9 cellular contexts compared by ENCODE assay signal in genomic region chr1:107748529-107748928, GRCh38.
DNase-seq lines count a peak whose midpoint lies in the region; ATAC-seq, FAIRE-seq and TF ChIP-seq lines count a peak whose summit lies in the region.
"Had no signal": no experiment of that assay in that cellular context is flagged by ENCODE, and none has a peak within 500 bp of the region (broad histone marks: within the 10 kb centered on the region; RNA-seq: fewer than 3 reads in every experiment).

No MANE protein-coding gene starts in this region.

- no peak overlapping the region for H3K4me3 ChIP-seq in A549
- no peak overlapping the region for H3K4me3 ChIP-seq in HEK293 (ENCODE audit: low read depth, low read length)
- no peak overlapping the region for H3K4me3 ChIP-seq in foreskin fibroblast (ENCODE audit: low read depth in 1 of 2, low read length in 2 of 2)

- no peak overlapping the region for H3K4me3 Mint-ChIP-seq in CD4-positive, alpha-beta T cell
- H3K4me3 Mint-ChIP-seq: effector memory CD8-positive, alpha-beta T cell had no signal

- H3K4me1 Mint-ChIP-seq in CD4-positive, alpha-beta T cell (ENCODE audit: low read depth): no peaks in the 10 kb centered on the region

- H3K27ac ChIP-seq in A549: no peak overlapping the region
- H3K27ac ChIP-seq in HEK293 (ENCODE audit: extremely low read depth, low read depth, low read length): no peak overlapping the region
- H3K27ac ChIP-seq in RWPE1: no peak overlapping the region
- no peak overlapping the region for H3K27ac ChIP-seq in CD4-positive, alpha-beta T cell (ENCODE audit: low read depth, low read length)

- H3K4me1 ChIP-seq in A549 (peaks cover 5% of the 10 kb centered on the region; the same call in 1 of the 3 replicates), HEK293 (ENCODE audit: control insufficient read depth, insufficient read depth, low read length) (no peaks in the 10 kb centered on the region)

- no peaks in the 10 kb centered on the region for H3K27me3 Mint-ChIP-seq in CD4-positive, alpha-beta T cell
- H3K27me3 Mint-ChIP-seq: effector memory CD8-positive, alpha-beta T cell had no signal

- WGBS in A549 (ENCODE audit: missing lambda C conversion rate): 2% methylated on average over 2 of the region's 2 CpGs

- intact Hi-C loops in CD4-positive, alpha-beta T cell (cut with DNase I, micrococcal nuclease): no loop called here

- H3K4me2 ChIP-seq in A549: no peak overlapping the region

- POLR2A ChIA-PET in A549 (lab: Yijun Ruan, JAX) (interaction anchor here (0.6 kb wide), 1 partner anchor 606 kb away, joined by 3 read pairs; no protein-coding TSS in a partner anchor), HEK293 (lab: Yijun Ruan, JAX) (no interaction called here), RWPE1 (lab: Yijun Ruan, JAX; ENCODE audit: low non-redundant PET) (no interaction called here)
- POLR2A ChIA-PET in CD4-positive, alpha-beta T cell (lab: Charles Lee): no interaction called here

- no peaks in the 10 kb centered on the region for H3K9me3 Mint-ChIP-seq in CD4-positive, alpha-beta T cell
- H3K9me3 Mint-ChIP-seq: effector memory CD8-positive, alpha-beta T cell had no signal

- no peaks in the 10 kb centered on the region for H3K27me3 ChIP-seq in CD4-positive, alpha-beta T cell (ENCODE audit: control insufficient read depth, insufficient read depth, low read length)

- FAIRE-seq in A549 (lab: Jason Lieb, UNC): no peak

- ATAC-seq in A549 (peak; percentile 62 to 68; a peak in 5 of 6 replicates), GM21825 (IDR thresholded peaks at IDR 0.05; ENCODE audit: unreplicated experiment) (no peak)
- no peak for ATAC-seq in CD4-positive, alpha-beta T cell (ENCODE audit: poor library complexity)
- ATAC-seq: effector memory CD8-positive, alpha-beta T cell had no signal

- no peak for TF ChIP-seq EP300 in A549 (IDR thresholded peaks at IDR 0.05)

- TF ChIP-seq RAD21 in A549 (conservative IDR thresholded peaks at IDR 0.05 in 1 of 2, IDR thresholded peaks at IDR 0.05 in 1 of 2): peak; percentile 61 to 76

- H3K36me3 Mint-ChIP-seq in CD4-positive, alpha-beta T cell (ENCODE audit: low read depth): peaks cover 4% of the 10 kb centered on the region

- CTCF ChIA-PET in A549 (lab: Yijun Ruan, JAX): interaction anchor here (0.6 to 1.0 kb wide), 7 partner anchors 9 to 471 kb away, joined by 3 to 9 read pairs (median 4); no protein-coding TSS in a partner anchor
- CTCF ChIA-PET in HEK293 (lab: Yijun Ruan, JAX): interaction anchor here (0.5 to 7.2 kb wide), 19 partner anchors 19 to 475 kb away, joined by 3 to 76 read pairs (median 4); no protein-coding TSS in a partner anchor
- CTCF ChIA-PET in RWPE1 (lab: Yijun Ruan, JAX): interaction anchor here (0.6 to 1.5 kb wide), 11 partner anchors 9 to 1571 kb away, joined by 3 to 11 read pairs (median 3); no protein-coding TSS in a partner anchor
- CTCF ChIA-PET in CD4-positive, alpha-beta T cell (lab: Charles Lee): no interaction called here

- H3K9me3 ChIP-seq in A549 (no peaks in the 10 kb centered on the region), HEK293 (ENCODE audit: control insufficient read depth, insufficient read depth, low read depth, low read length) (no peaks in the 10 kb centered on the region)
- H3K9me3 ChIP-seq in CD4-positive, alpha-beta T cell (ENCODE audit: control insufficient read depth, low read length): no peaks in the 10 kb centered on the region

- DNase-seq in A549 (ENCODE audit: low read depth in 1 of 2, low spot score in 1 of 2): peak; percentile 3 to 33
- peak; percentile 20 for DNase-seq in RWPE1 (ENCODE audit: low spot score)
- peak; percentile 3 to 38 for DNase-seq in foreskin fibroblast
- no peak for DNase-seq in activated CD4-positive, alpha-beta T cell treated with anti-CD3 and anti-CD28 coated beads for 4 hours
- no peak for DNase-seq in dermis blood vessel endothelial cell
- DNase-seq in CD4-positive, alpha-beta T cell: no peak
- DNase-seq: effector memory CD8-positive, alpha-beta T cell had no signal

- H3K27ac Mint-ChIP-seq in CD4-positive, alpha-beta T cell: no peak overlapping the region
- H3K27ac Mint-ChIP-seq: effector memory CD8-positive, alpha-beta T cell had no signal

- no peaks in the 10 kb centered on the region for H3K36me3 ChIP-seq in HEK293 (ENCODE audit: control insufficient read depth in 2 of 2, insufficient read depth in 1 of 2, low read length in 2 of 2)

- peak; percentile 58 for TF ChIP-seq CTCF in A549 (IDR thresholded peaks at IDR 0.05)
- TF ChIP-seq CTCF in HEK293 (tag by site-specific recombination; IDR thresholded peaks at IDR 0.05): no peak
- peak; percentile 33 for TF ChIP-seq CTCF in RWPE1 (conservative IDR thresholded peaks at IDR 0.05; ENCODE audit: low read depth)
- TF ChIP-seq CTCF in foreskin fibroblast (IDR thresholded peaks at IDR 0.05; ENCODE audit: low read depth, low read length): peak; percentile 13
- TF ChIP-seq CTCF in CD4-positive, alpha-beta T cell (IDR thresholded peaks at IDR 0.05): no peak

- TF ChIP-seq POLR2A in A549 (IDR thresholded peaks at IDR 0.05; ENCODE audit: low read length): no peak

TF ChIP-seq in A549, 52 proteins besides CTCF, POLR2A, EP300 and RAD21:
- peak; percentile 59; the same call in 2 of the 3 replicates for TF ChIP-seq SMC3 (IDR thresholded peaks at IDR 0.05)
- TF ChIP-seq RCOR1 (IDR thresholded peaks at IDR 0.05; ENCODE audit: low read depth, low read length): no peak
- no peak for TF ChIP-seq ESRRA (IDR thresholded peaks at IDR 0.05; ENCODE audit: borderline replicate concordance, low read length)
- no peak for TF ChIP-seq KDM5A (IDR thresholded peaks at IDR 0.05)
- no peak for TF ChIP-seq REST (IDR thresholded peaks at IDR 0.05)

TF ChIP-seq in HEK293, 187 proteins besides CTCF, POLR2A, EP300 and RAD21:
- TF ChIP-seq ZNF596 (tag by site-specific recombination; IDR thresholded peaks at IDR 0.05) (no peak), ZNF654 (tag by site-specific recombination; IDR thresholded peaks at IDR 0.05; ENCODE audit: low read depth) (peak; percentile 65), ZNF292 (tag by site-specific recombination; IDR thresholded peaks at IDR 0.05; ENCODE audit: borderline replicate concordance, low read depth) (no peak), ZNF549 (tag by site-specific recombination; IDR thresholded peaks at IDR 0.05) (0 out of 2 replicates have a peak, but pooled peaks have one; percentile 4)

Comparison
In these comparisons a context has a peak if more than half of its experiments do, and no peak if none do; other contexts are left out.
1. ATAC-seq: peak in A549 (2 of 2); none in GM21825 (single experiment) and CD4-positive, alpha-beta T cell (single experiment).
2. DNase-seq: peak in A549 (2 of 2), RWPE1 (single experiment) and foreskin fibroblast (2 of 2); none in activated CD4-positive, alpha-beta T cell treated with anti-CD3 and anti-CD28 coated beads for 4 hours (0 of 2), dermis blood vessel endothelial cell (single experiment) and CD4-positive, alpha-beta T cell (0 of 10).
3. CTCF ChIP-seq: peak in A549 (single experiment), RWPE1 (single experiment) and foreskin fibroblast (single experiment); none in HEK293 (single experiment) and CD4-positive, alpha-beta T cell (single experiment).
4. Of the 5 proteins assayed by ChIP-seq in both HEK293 and A549: peak only in HEK293: none; only in A549: CTCF; in both: none; in neither: 4.